21 cellular contexts compared by ENCODE assay signal in the genomic region with DNA sequence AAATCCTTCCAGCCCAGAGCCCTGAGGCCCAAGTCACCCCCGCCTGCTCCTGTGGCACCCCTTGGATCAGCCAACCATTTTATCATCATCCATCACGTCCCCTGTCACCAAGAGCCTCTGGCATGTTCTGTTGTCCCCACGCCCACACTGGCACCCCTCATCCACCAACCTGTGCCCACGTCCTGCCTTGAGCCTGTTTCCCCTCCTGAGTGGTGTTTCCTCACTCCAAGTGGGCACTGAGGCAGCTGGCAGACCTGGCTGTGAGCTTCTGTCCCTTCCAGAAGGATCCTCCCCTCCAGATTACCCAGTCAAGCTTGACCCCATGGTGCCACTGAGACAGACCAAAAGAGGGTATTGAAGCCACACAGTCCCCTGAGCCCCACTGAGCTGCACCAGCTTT.
A peak's percentile ranks its signal among the peaks of the same experiment; 100 is the strongest.
DNase-seq lines count a peak whose midpoint lies in the region; ATAC-seq and TF ChIP-seq lines count a peak whose summit lies in the region.
"Had no signal": no experiment of that assay in that cellular context is flagged by ENCODE, and none has a peak within 500 bp of the region (broad histone marks: within the 10 kb centered on the region; RNA-seq: fewer than 3 reads in every experiment).

No MANE protein-coding gene starts in this region.

- TF ChIP-seq CTCF in Caco-2 (IDR thresholded peaks at IDR 0.05; ENCODE audit: insufficient read depth in 1 of 2, low read depth in 1 of 2, low read length in 1 of 2, severe bottlenecking in 1 of 2, unreplicated experiment in 1 of 2) = no peak
- TF ChIP-seq CTCF in GM13976 (IDR thresholded peaks at IDR 0.05; ENCODE audit: borderline replicate concordance, control extremely low read depth, extremely low read depth, insufficient read depth, missing control alignments) = no peak
- no peak for TF ChIP-seq CTCF in progenitor cell of endocrine pancreas (IDR thresholded peaks at IDR 0.05; ENCODE audit: unreplicated experiment)

- H3K9me3 ChIP-seq in Caco-2 = no peaks in the 10 kb centered on the region
- H3K9me3 ChIP-seq: A549, Peyer's patch had no signal

- POLR2A ChIA-PET in Caco-2 (lab: Charles Lee) = no interaction called here

- H3K4me1 ChIP-seq in Caco-2 = no peaks in the 10 kb centered on the region
- H3K4me1 ChIP-seq: A549, Peyer's patch had no signal

- DNase-seq in Caco-2 (no peak), GM13976 (ENCODE audit: low spot score) (peak; percentile 8), posterior vena cava (ENCODE audit: low spot score) (peak; percentile 37), ACHN (no peak), NCI-H1436 treated with DMSO at 0.1 percent for 48 hours (lab: John Stamatoyannopoulos, UW) (no peak), progenitor cell of endocrine pancreas (ENCODE audit: low spot score, unreplicated experiment) (no peak)
- DNase-seq in central memory CD8-positive, alpha-beta T cell (ENCODE audit: low spot score in 2 of 2) = no peak
- DNase-seq: CD4-positive, CD25-positive, alpha-beta regulatory T cell; DMS79; NCI-H1105 treated with DMSO at 0.1 percent for 48 hours; NCI-H1694; NCI-H2081; NCI-H2171; NCI-H345; NCI-H524; NCI-H774; NK-92 treated with Interleukin-12 subunit alpha and Interleukin-12 subunit beta, amount 100 ng/mL, for 24 hours; Peyer's patch had no signal

- H3K4me1 Mint-ChIP-seq in Caco-2 (ENCODE audit: low read depth, unreplicated experiment) = no peaks in the 10 kb centered on the region
- peaks cover 34% of the 10 kb centered on the region for H3K4me1 Mint-ChIP-seq in central memory CD8-positive, alpha-beta T cell
- no peaks in the 10 kb centered on the region for H3K4me1 Mint-ChIP-seq in progenitor cell of endocrine pancreas (ENCODE audit: low read depth)

- H3K4me3 Mint-ChIP-seq in Caco-2 (ENCODE audit: unreplicated experiment) (no peak overlapping the region), progenitor cell of endocrine pancreas (ENCODE audit: low read depth) (no peak overlapping the region)
- no peak overlapping the region for H3K4me3 Mint-ChIP-seq in central memory CD8-positive, alpha-beta T cell
- H3K4me3 Mint-ChIP-seq: CD4-positive, CD25-positive, alpha-beta regulatory T cell had no signal

- ATAC-seq in central memory CD8-positive, alpha-beta T cell (replicated peaks; ENCODE audit: extremely low read depth, poor library complexity, severe bottlenecking) = no peak
- ATAC-seq: GM12878, SK-N-SH treated with all-trans-retinoic acid at 6 μM for 48 hours had no signal

- in situ Hi-C loops in GM13976 (cut with MboI; ENCODE audit: low sequenced_read_pairs, unreplicated experiment) (no loop called here), ACHN (cut with HindIII; ENCODE audit: low pct_ligation_motif_present, low pct_unique_long_range_greater_than_20kb, low sequenced_read_pairs) (no loop called here)

- H3K27me3 ChIP-seq in Caco-2 (replicated peaks; ENCODE audit: control insufficient read depth, insufficient read depth, low read length) = no peaks in the 10 kb centered on the region
- H3K27me3 ChIP-seq: Peyer's patch had no signal

- no peaks in the 10 kb centered on the region for H3K36me3 ChIP-seq in Caco-2 (ENCODE audit: control insufficient read depth, insufficient read depth, low read length)
- H3K36me3 ChIP-seq: Peyer's patch had no signal

- no TSS peak for BruUV-seq in Caco-2 (replicated peaks; lab: Mats Ljungman, UMichigan)

- intact Hi-C loops in Caco-2 (cut with micrococcal nuclease; ENCODE audit: unreplicated experiment) = no loop called here
- intact Hi-C loops in posterior vena cava (cut with DNase I) = no loop called here

- H3K4me3 ChIP-seq in Caco-2 (ENCODE audit: low read depth, low read length) = no peak overlapping the region
- H3K4me3 ChIP-seq: A549, GM12878, Peyer's patch had no signal

- H3K9me3 Mint-ChIP-seq in Caco-2 (ENCODE audit: unreplicated experiment) (no peaks in the 10 kb centered on the region), progenitor cell of endocrine pancreas (ENCODE audit: low read depth) (no peaks in the 10 kb centered on the region)
- H3K9me3 Mint-ChIP-seq in central memory CD8-positive, alpha-beta T cell = no peaks in the 10 kb centered on the region

- H3K36me3 Mint-ChIP-seq in Caco-2 (ENCODE audit: insufficient read depth, unreplicated experiment) (no peaks in the 10 kb centered on the region), progenitor cell of endocrine pancreas (ENCODE audit: insufficient read depth) (no peaks in the 10 kb centered on the region)
- peaks cover 9% of the 10 kb centered on the region for H3K36me3 Mint-ChIP-seq in central memory CD8-positive, alpha-beta T cell (ENCODE audit: insufficient read depth)

- peaks cover 10% of the 10 kb centered on the region for H3K27me3 Mint-ChIP-seq in Caco-2 (ENCODE audit: insufficient read depth, unreplicated experiment)
- no peaks in the 10 kb centered on the region for H3K27me3 Mint-ChIP-seq in central memory CD8-positive, alpha-beta T cell
- peaks cover 18% of the 10 kb centered on the region for H3K27me3 Mint-ChIP-seq in progenitor cell of endocrine pancreas
- H3K27me3 Mint-ChIP-seq: CD4-positive, CD25-positive, alpha-beta regulatory T cell had no signal

- H3K27ac Mint-ChIP-seq in Caco-2 (ENCODE audit: unreplicated experiment) = peak overlapping the region; percentile 33
- peak overlapping the region; percentile 58 for H3K27ac Mint-ChIP-seq in central memory CD8-positive, alpha-beta T cell (ENCODE audit: low read depth)
- H3K27ac Mint-ChIP-seq in progenitor cell of endocrine pancreas = no peak overlapping the region
- H3K27ac Mint-ChIP-seq: CD4-positive, CD25-positive, alpha-beta regulatory T cell had no signal

- CTCF ChIA-PET in Caco-2 (lab: Charles Lee) = no interaction called here

Comparison
In these comparisons a context has a peak if more than half of its experiments do, and no peak if none do; other contexts are left out.
1. DNase-seq: peak in GM13976 (single experiment) and posterior vena cava (single experiment); none in Caco-2 (0 of 2), central memory CD8-positive, alpha-beta T cell (0 of 2), ACHN (single experiment), NCI-H1436 treated with DMSO at 0.1 percent for 48 hours (single experiment) and progenitor cell of endocrine pancreas (single experiment).